ENCODE assay signal across 24 cellular contexts in the genomic region with DNA sequence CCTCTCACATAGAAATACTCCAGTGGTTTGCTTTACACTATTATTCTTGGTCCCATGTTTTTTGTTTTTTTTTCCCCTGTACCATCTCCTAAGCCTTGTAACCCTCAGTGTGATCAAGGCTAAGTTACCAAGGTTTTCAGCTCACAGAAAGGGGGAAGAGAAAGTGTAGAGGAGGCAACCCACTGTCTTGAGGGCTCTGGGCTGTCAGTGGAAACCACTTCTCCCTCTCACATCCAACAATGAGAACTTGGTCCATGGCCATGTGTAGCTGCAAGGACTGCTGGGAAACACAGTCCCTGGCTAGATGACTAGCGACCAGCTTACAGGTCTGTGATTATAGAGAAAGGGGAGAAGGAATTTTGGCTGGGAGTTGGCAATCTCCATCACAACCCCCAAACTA.
"Had no signal": no experiment of that assay in that cellular context is flagged by ENCODE, and none has a peak within 500 bp of the region (broad histone marks: within the 10 kb centered on the region; RNA-seq: fewer than 3 reads in every experiment).

No MANE protein-coding gene starts in this region.

- H3K27ac Mint-ChIP-seq: activated naive CD8-positive, alpha-beta T cell treated with anti-CD3 and anti-CD28 coated beads, Interleukin-2, amount 10 ng/mL, durations not matched to agents 7 days and 5 days; activated T-cell treated with anti-CD3 and anti-CD28 coated beads, Interleukin-2, amount 50 U/mL, for 72 hours; natural killer cell treated with Interleukin-12 subunit alpha and Interleukin-12 subunit beta and Interleukin-15 and Interleukin-18, amount 100 ng/mL, for 72 hours; T-helper 2 cell treated with Interferon-gamma antibody and Interleukin-4, amounts not matched to agents 5 μg/mL and 100 μg/mL, for 36 hours had no signal

- H3K27me3 Mint-ChIP-seq: natural killer cell treated with Interleukin-12 subunit alpha and Interleukin-12 subunit beta and Interleukin-15 and Interleukin-18, amount 100 ng/mL, for 72 hours; type B pancreatic cell had no signal

- H3K9me3 Mint-ChIP-seq: natural killer cell treated with Interleukin-12 subunit alpha and Interleukin-12 subunit beta and Interleukin-15 and Interleukin-18, amount 100 ng/mL, for 72 hours; T-helper 2 cell treated with Interferon-gamma antibody and Interleukin-4, amounts not matched to agents 5 μg/mL and 100 μg/mL, for 36 hours had no signal

- ATAC-seq: activated T-cell treated with anti-CD3 and anti-CD28 coated beads, Interleukin-2, amount 50 U/mL, for 72 hours; left lung; lower lobe of right lung; natural killer cell treated with Interleukin-12 subunit alpha and Interleukin-12 subunit beta and Interleukin-15 and Interleukin-18, amount 100 ng/mL, for 72 hours; sciatic nerve had no signal

- DNase-seq: activated CD4-positive, alpha-beta T cell treated with anti-CD3 and anti-CD28 coated beads for 4 hours; activated CD4-positive, alpha-beta T cell treated with anti-CD3 and anti-CD28 coated beads, Interleukin-2, amount 50 U/mL, for 4 hours; activated naive CD4-positive, alpha-beta T cell; activated naive CD8-positive, alpha-beta T cell treated with anti-CD3 and anti-CD28 coated beads, Interleukin-2, amount 10 ng/mL, durations not matched to agents 7 days and 5 days; activated T-cell treated with anti-CD3 and anti-CD28 coated beads for 4 hours; activated T-cell treated with anti-CD3 and anti-CD28 coated beads, Interleukin-2, amount 50 U/mL, for 72 hours; cerebellar nuclear complex; colonic mucosa; dorsolateral prefrontal cortex; effector memory CD4-positive, alpha-beta T cell; glutamatergic neuron; left lung; lower lobe of right lung; mesendoderm; retina; stimulated activated CD4-positive, alpha-beta T cell treated with anti-CD3 and anti-CD28 coated beads, Interleukin-12 subunit alpha, Interleukin-12 subunit beta, amount 100 ng/mL, for 4 hours; stimulated activated naive CD4-positive, alpha-beta T cell treated with Interleukin-2 at 50 U/mL for 16 hours; T-helper 1 cell; uterus had no signal

- H3K4me3 Mint-ChIP-seq: activated naive CD8-positive, alpha-beta T cell treated with anti-CD3 and anti-CD28 coated beads, Interleukin-2, amount 10 ng/mL, durations not matched to agents 7 days and 5 days; activated T-cell treated with anti-CD3 and anti-CD28 coated beads, Interleukin-2, amount 50 U/mL, for 72 hours; brain; natural killer cell treated with Interleukin-12 subunit alpha and Interleukin-12 subunit beta and Interleukin-15 and Interleukin-18, amount 100 ng/mL, for 72 hours; T-helper 2 cell treated with Interferon-gamma antibody and Interleukin-4, amounts not matched to agents 5 μg/mL and 100 μg/mL, for 36 hours had no signal
